In the genomic region with DNA sequence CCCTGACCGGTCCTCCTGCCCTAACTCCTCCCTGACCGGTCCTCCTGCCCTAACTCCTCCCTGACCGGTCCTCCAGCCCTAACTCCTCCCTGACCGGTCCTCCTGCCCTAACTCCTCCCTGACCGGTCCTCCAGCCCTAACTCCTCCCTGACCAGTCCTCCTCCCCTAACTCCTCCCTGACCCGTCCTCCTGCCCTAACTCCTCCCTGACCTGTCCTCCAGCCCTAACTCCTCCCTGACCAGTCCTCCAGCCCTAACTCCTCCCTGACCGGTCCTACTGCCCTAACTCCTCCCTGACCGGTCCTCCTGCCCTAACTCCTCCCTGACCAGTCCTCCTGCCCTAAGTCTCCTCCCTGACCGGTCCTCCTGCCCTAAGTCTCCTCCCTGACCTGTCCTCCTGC, we compare ENCODE assay signal across 3 cellular contexts. TPM values are rescaled to one million over a fixed set of nuclear protein-coding genes. Genes with fewer than 3 reads are reported as not detected.
"Had no signal": no experiment of that assay in that cellular context is flagged by ENCODE, and none has a peak within 500 bp of the region (broad histone marks: within the 10 kb centered on the region; RNA-seq: fewer than 3 reads in every experiment).

No MANE protein-coding gene starts in this region.

RNA-seq across cellular contexts. Expression of gene MUC20, which starts 7.6 kb away (rescaled TPM):
- total RNA-seq: RPMI7951, SJCRH30, SK-MEL-5 had no signal
